Comparison of ENCODE assay signal across 8 cellular contexts in the genomic region with DNA sequence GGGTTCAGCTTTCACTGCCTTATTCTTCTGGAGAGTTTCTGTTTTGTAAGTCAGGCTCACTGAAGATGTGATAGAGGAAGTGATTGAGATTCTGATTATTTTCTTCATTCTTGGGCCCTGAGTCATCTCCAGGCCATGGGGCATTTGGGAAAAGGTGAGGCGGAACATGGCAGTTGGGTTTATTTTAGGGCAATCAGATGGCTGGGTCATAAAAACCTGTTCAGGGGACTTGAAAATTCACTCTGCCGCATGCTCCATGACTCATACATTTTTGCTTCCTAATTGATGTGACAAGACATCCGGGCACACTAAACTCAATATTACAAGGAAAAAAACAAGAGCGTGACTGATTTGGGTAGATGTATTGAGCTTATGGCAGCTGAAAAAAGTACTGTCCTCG.
DNase-seq lines count a peak whose midpoint lies in the region; ATAC-seq and TF ChIP-seq lines count a peak whose summit lies in the region.

No MANE protein-coding gene starts in this region.

- intact Hi-C loops in MCF 10A (cut with micrococcal nuclease) (no loop called here), left colon (cut with DNase I, micrococcal nuclease) (no loop called here)

- H3K4me3 Mint-ChIP-seq in MCF 10A (ENCODE audit: unreplicated experiment), result no peak overlapping the region

- CTCF ChIA-PET in MCF 10A (lab: Yijun Ruan, JAX) (interaction anchor here (0.6 to 0.8 kb wide), 4 partner anchors 69 to 537 kb away, joined by 3 to 4 read pairs (median 3); no protein-coding TSS in a partner anchor), HEK293T (lab: Yijun Ruan, JAX) (no interaction called here)

- no peaks in the 10 kb centered on the region for H3K27me3 Mint-ChIP-seq in MCF 10A (ENCODE audit: insufficient read depth, unreplicated experiment)

- no peaks in the 10 kb centered on the region for H3K9me3 Mint-ChIP-seq in MCF 10A (ENCODE audit: unreplicated experiment)

- POLR2A ChIA-PET in MCF 10A (lab: Yijun Ruan, JAX) (interaction anchor here (0.9 to 1.7 kb wide), 4 partner anchors 15 to 286 kb away, joined by 3 to 6 read pairs (median 4); no protein-coding TSS in a partner anchor), HEK293T (lab: Yijun Ruan, JAX) (no interaction called here)

- H3K4me1 Mint-ChIP-seq in MCF 10A (ENCODE audit: insufficient read depth, unreplicated experiment), result peaks cover 34% of the 10 kb centered on the region

- H3K27ac Mint-ChIP-seq in MCF 10A (ENCODE audit: low read depth, unreplicated experiment), result peak overlapping the region; percentile 54

- H3K36me3 Mint-ChIP-seq in MCF 10A (ENCODE audit: insufficient read depth, unreplicated experiment), result peaks cover 9% of the 10 kb centered on the region

- ATAC-seq in left colon, result peak; percentile 85
- no peak for ATAC-seq in HG03520 (IDR thresholded peaks at IDR 0.05; ENCODE audit: unreplicated experiment)
- no peak for ATAC-seq in GM19397 (IDR thresholded peaks at IDR 0.05; ENCODE audit: unreplicated experiment)

- BruUV-seq in MCF 10A (replicated peaks; lab: Mats Ljungman, UMichigan), result no TSS peak

- DNase-seq in AG08395 (ENCODE audit: low spot score) (peak; percentile 49), M059J (ENCODE audit: low read depth) (peak; percentile 98), MCF 10A (ENCODE audit: unreplicated experiment) (peak; percentile 62), left colon (peak; percentile 44 to 77), HEK293T (ENCODE audit: extremely low spot score) (no peak), DMS 273 (lab: John Stamatoyannopoulos, UW; ENCODE audit: unreplicated experiment) (no peak)

- TF ChIP-seq CTCF in MCF 10A (IDR thresholded peaks at IDR 0.05; ENCODE audit: unreplicated experiment), result no peak

TF ChIP-seq in HEK293T, 16 proteins besides CTCF, POLR2A, EP300 and RAD21:
- TF ChIP-seq BHLHE40 (IDR thresholded peaks at IDR 0.05; ENCODE audit: borderline replicate concordance), result no peak
- TF ChIP-seq, protein P1, sequence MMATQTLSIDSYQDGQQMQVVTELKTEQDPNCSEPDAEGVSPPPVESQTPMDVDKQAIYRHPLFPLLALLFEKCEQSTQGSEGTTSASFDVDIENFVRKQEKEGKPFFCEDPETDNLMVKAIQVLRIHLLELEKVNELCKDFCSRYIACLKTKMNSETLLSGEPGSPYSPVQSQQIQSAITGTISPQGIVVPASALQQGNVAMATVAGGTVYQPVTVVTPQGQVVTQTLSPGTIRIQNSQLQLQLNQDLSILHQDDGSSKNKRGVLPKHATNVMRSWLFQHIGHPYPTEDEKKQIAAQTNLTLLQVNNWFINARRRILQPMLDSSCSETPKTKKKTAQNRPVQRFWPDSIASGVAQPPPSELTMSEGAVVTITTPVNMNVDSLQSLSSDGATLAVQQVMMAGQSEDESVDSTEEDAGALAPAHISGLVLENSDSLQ (IDR thresholded peaks at IDR 0.05), result no peak
- TF ChIP-seq NFRKB (IDR thresholded peaks at IDR 0.05), result no peak
- no peak for TF ChIP-seq SUZ12 (IDR thresholded peaks at IDR 0.05)
- TF ChIP-seq SP1 (IDR thresholded peaks at IDR 0.05), result no peak
- TF ChIP-seq L3MBTL2 (conservative IDR thresholded peaks at IDR 0.05), result no peak
- TF ChIP-seq LEF1 (IDR thresholded peaks at IDR 0.05; ENCODE audit: borderline replicate concordance), result no peak
- TF ChIP-seq TARDBP (IDR thresholded peaks at IDR 0.05), result no peak
- no peak for TF ChIP-seq ZNF384 (IDR thresholded peaks at IDR 0.05)
- TF ChIP-seq HDGF (IDR thresholded peaks at IDR 0.05; ENCODE audit: borderline replicate concordance), result no peak
- TF ChIP-seq FOXA1 (IDR thresholded peaks at IDR 0.05), result no peak
TF ChIP-seq in HEK293T: peak in this region for 0.

Comparison
In these comparisons a context has a peak if more than half of its experiments do, and no peak if none do; other contexts are left out.
1. DNase-seq: peak in AG08395 (single experiment), M059J (single experiment), MCF 10A (single experiment) and left colon (2 of 2); none in HEK293T (single experiment) and DMS 273 (single experiment).